Comparison of ENCODE assay signal across 8 cellular contexts in the genomic region with DNA sequence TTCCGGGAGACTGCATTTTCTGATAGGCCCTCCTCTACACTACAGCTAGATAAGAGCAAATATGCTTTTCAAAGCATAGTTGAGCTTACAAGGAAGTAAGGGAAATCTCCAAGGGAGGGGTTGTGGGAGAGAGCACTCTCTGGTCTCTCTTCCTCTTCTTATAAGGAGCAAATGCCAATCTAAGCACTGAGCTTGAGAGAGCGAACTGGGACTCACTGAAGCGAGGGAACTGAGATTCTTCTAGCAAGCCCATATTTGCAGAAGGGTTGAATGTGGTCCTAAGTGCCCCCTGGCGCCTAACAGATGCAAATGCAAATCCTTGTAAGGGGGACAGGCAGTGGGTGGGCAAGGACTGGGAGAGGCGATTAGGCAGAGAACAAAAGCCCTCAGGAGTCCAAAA.
DNase-seq lines count a peak whose midpoint lies in the region; ATAC-seq and TF ChIP-seq lines count a peak whose summit lies in the region.

No MANE protein-coding gene starts in this region.

- no peak overlapping the region for H3K4me3 ChIP-seq in MG63

- H3K36me3 ChIP-seq in MG63 = no peaks in the 10 kb centered on the region

- H3K9me3 ChIP-seq in MG63 = no peaks in the 10 kb centered on the region

- ATAC-seq in GM18861 (IDR thresholded peaks at IDR 0.05; ENCODE audit: unreplicated experiment) (peak; percentile 68), HG03095 (IDR thresholded peaks at IDR 0.05; ENCODE audit: unreplicated experiment) (peak; percentile 88)

- peak; percentile 66 for TF ChIP-seq CTCF in AG09319 (IDR thresholded peaks at IDR 0.05; ENCODE audit: low read depth, low read length)

- H3K27me3 ChIP-seq in MG63 = no peaks in the 10 kb centered on the region

- DNase-seq in AG09319 (ENCODE audit: extremely low read depth, low read depth) = no peak
- peak; percentile 48 for DNase-seq in RKO (ENCODE audit: low spot score)
- DNase-seq in fibroblast of gingiva (ENCODE audit: low read depth) = peak; percentile 53
- DNase-seq in pons (ENCODE audit: low spot score) = peak; percentile 83
- no peak for DNase-seq in MG63
- no peak for DNase-seq in HK-2 (ENCODE audit: unreplicated experiment)

Comparison
In these comparisons a context has a peak if more than half of its experiments do, and no peak if none do; other contexts are left out.
1. DNase-seq: peak in RKO (single experiment), fibroblast of gingiva (single experiment) and pons (single experiment); none in AG09319 (single experiment), MG63 (single experiment) and HK-2 (single experiment).